Comparison of ENCODE assay signal across 10 cellular contexts in genomic region chr2:27960237-27960912, GRCh38.
DNase-seq lines count a peak whose midpoint lies in the region; ATAC-seq and TF ChIP-seq lines count a peak whose summit lies in the region.
"Had no signal": no experiment of that assay in that cellular context is flagged by ENCODE, and none has a peak within 500 bp of the region (broad histone marks: within the 10 kb centered on the region; RNA-seq: fewer than 3 reads in every experiment).

No MANE protein-coding gene starts in this region.

- TF ChIP-seq CTCF in Loucy (conservative IDR thresholded peaks at IDR 0.05; ENCODE audit: low read length) (no peak), osteocyte (IDR thresholded peaks at IDR 0.05) (no peak)

- no peaks in the 10 kb centered on the region for H3K9me3 ChIP-seq in CD4-positive, alpha-beta memory T cell (ENCODE audit: control insufficient read depth in 1 of 2, low read length in 2 of 2)
- H3K9me3 ChIP-seq in Loucy (ENCODE audit: insufficient read depth, low read depth, low read length), result no peaks in the 10 kb centered on the region

- peak overlapping the region; percentile 41 to 84 (median 62) for H3K27ac Mint-ChIP-seq in CD4-positive, alpha-beta memory T cell
- H3K27ac Mint-ChIP-seq in osteocyte (ENCODE audit: unreplicated experiment), result peak overlapping the region; percentile 73

- peaks cover 0 to 2% (median 0%) of the 10 kb centered on the region in 8 donors for H3K9me3 Mint-ChIP-seq in CD4-positive, alpha-beta memory T cell
- peaks cover 5% of the 10 kb centered on the region for H3K9me3 Mint-ChIP-seq in osteocyte (ENCODE audit: unreplicated experiment)

- H3K4me1 ChIP-seq in CD4-positive, alpha-beta memory T cell (ENCODE audit: insufficient read depth, low read length), result peaks cover 54% of the 10 kb centered on the region
- H3K4me1 ChIP-seq in Loucy (ENCODE audit: insufficient read depth, low read length, poor library complexity, severe bottlenecking), result peaks cover 68% of the 10 kb centered on the region

- no peak overlapping the region for H2AFZ ChIP-seq in Loucy (ENCODE audit: low read length)

- intact Hi-C loops in CD4-positive, alpha-beta memory T cell (cut with micrococcal nuclease), result no loop called here
- intact Hi-C loops in posterior cingulate gyrus (cut with DNase I), result no loop called here

- H3K36me3 Mint-ChIP-seq in CD4-positive, alpha-beta memory T cell, result no peaks in the 10 kb centered on the region
- H3K36me3 Mint-ChIP-seq in osteocyte (ENCODE audit: unreplicated experiment), result peaks cover 8% of the 10 kb centered on the region

- CTCF ChIA-PET in CD4-positive, alpha-beta memory T cell (lab: Charles Lee; ENCODE audit: partially characterized antibody), result no interaction called here

- no peak overlapping the region for H3K27ac ChIP-seq in CD4-positive, alpha-beta memory T cell (ENCODE audit: low read depth, low read length)

- peaks cover 18% of the 10 kb centered on the region for H3K79me2 ChIP-seq in Loucy (ENCODE audit: insufficient read depth, low read length)

- H3K4me1 Mint-ChIP-seq in CD4-positive, alpha-beta memory T cell, result peaks cover 43 to 82% (median 64%) of the 10 kb centered on the region in 4 donors
- H3K4me1 Mint-ChIP-seq in osteocyte (ENCODE audit: unreplicated experiment), result peaks cover 46% of the 10 kb centered on the region

- H3K27me3 Mint-ChIP-seq in CD4-positive, alpha-beta memory T cell, result no peaks in the 10 kb centered on the region
- H3K27me3 Mint-ChIP-seq in osteocyte (ENCODE audit: unreplicated experiment), result no peaks in the 10 kb centered on the region

- no peaks in the 10 kb centered on the region for H3K9me2 ChIP-seq in Loucy (replicated peaks; ENCODE audit: low read depth, low read length)

- H3K27me3 ChIP-seq in CD4-positive, alpha-beta memory T cell (ENCODE audit: insufficient read depth, low read length), result no peaks in the 10 kb centered on the region
- no peaks in the 10 kb centered on the region for H3K27me3 ChIP-seq in Loucy (ENCODE audit: insufficient read depth, low read length, poor library complexity, severe bottlenecking)

- H3K4me3 Mint-ChIP-seq in CD4-positive, alpha-beta memory T cell, result peak overlapping the region; percentile 6 to 73 (median 50)
- no peak overlapping the region for H3K4me3 Mint-ChIP-seq in osteocyte (ENCODE audit: unreplicated experiment)

- H4K20me1 ChIP-seq in Loucy (ENCODE audit: insufficient read depth, low read length, poor library complexity, severe bottlenecking), result no peaks in the 10 kb centered on the region

- ATAC-seq in HG03025 (IDR thresholded peaks at IDR 0.05; ENCODE audit: low FRiP score, unreplicated experiment), result no peak

- peak overlapping the region; percentile 55 for H3K9ac ChIP-seq in Loucy (ENCODE audit: low read depth, low read length, poor library complexity, severe bottlenecking)

- peak overlapping the region; percentile 62 for H3K4me2 ChIP-seq in Loucy (ENCODE audit: low read depth, low read length, poor library complexity, severe bottlenecking)

- peaks cover 16% of the 10 kb centered on the region for H3F3A ChIP-seq in Loucy (ENCODE audit: low read depth)

- no peaks in the 10 kb centered on the region for H3K36me3 ChIP-seq in CD4-positive, alpha-beta memory T cell (ENCODE audit: insufficient read depth, low read length)
- H3K36me3 ChIP-seq in Loucy (ENCODE audit: insufficient read depth, low read length), result no peaks in the 10 kb centered on the region

- DNase-seq in CD4-positive, alpha-beta memory T cell, result peak; percentile 19 to 47 (median 36)
- DNase-seq in dedifferentiated amniotic fluid mesenchymal stem cell (ENCODE audit: extremely low spot score) (peak; percentile 90), osteocyte (ENCODE audit: extremely low spot score, unreplicated experiment) (no peak), cerebellum (ENCODE audit: low spot score) (no peak), DMS153 (lab: John Stamatoyannopoulos, UW) (no peak), posterior cingulate gyrus (no peak)
- DNase-seq: cortex of kidney, NCI-H69 had no signal

- POLR2A ChIA-PET in CD4-positive, alpha-beta memory T cell (lab: Charles Lee; ENCODE audit: partially characterized antibody), result interaction anchor here (1.0 to 1.5 kb wide), 2 partner anchors 70 to 433 kb away, joined by 4 to 5 read pairs; partner anchors contain the start of genes BABAM2, FOSL2 and RBKS

- no peak overlapping the region for H3K4me3 ChIP-seq in CD4-positive, alpha-beta memory T cell (ENCODE audit: low read length in 2 of 2)
- peak overlapping the region; percentile 32 for H3K4me3 ChIP-seq in Loucy (ENCODE audit: low read length, poor library complexity, severe bottlenecking)

Comparison
In these comparisons a context has a peak if more than half of its experiments do, and no peak if none do; other contexts are left out.
1. DNase-seq: peak in CD4-positive, alpha-beta memory T cell (5 of 5) and dedifferentiated amniotic fluid mesenchymal stem cell (single experiment); none in osteocyte (single experiment), cerebellum (single experiment), DMS153 (single experiment) and posterior cingulate gyrus (0 of 10).